1 cellular context compared by ENCODE assay signal in the genomic region with DNA sequence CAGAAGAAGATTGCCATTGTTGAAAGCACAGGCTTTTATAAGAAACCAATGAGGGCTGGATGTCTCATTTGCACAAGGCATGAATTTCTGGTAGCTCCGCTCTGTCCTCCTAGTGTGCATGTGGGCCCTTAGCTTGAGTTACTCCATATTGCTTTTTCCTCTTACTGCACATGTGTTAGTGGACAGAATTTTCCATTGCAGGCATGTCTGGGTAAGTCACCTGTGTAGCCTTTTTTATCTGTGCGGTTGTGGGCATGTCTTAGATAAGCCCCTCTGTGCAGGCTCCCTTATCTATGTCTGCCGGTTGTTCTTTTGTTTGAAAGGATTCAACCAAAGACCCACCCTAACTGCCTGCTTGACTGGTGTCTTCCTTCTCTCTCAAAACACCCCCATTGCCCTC.
TF ChIP-seq lines count a peak whose summit lies in the region.

No MANE protein-coding gene starts in this region.

TF ChIP-seq in K562, 482 proteins besides CTCF, POLR2A, EP300 and RAD21 (continued from another document):
- TF ChIP-seq, protein P1, sequence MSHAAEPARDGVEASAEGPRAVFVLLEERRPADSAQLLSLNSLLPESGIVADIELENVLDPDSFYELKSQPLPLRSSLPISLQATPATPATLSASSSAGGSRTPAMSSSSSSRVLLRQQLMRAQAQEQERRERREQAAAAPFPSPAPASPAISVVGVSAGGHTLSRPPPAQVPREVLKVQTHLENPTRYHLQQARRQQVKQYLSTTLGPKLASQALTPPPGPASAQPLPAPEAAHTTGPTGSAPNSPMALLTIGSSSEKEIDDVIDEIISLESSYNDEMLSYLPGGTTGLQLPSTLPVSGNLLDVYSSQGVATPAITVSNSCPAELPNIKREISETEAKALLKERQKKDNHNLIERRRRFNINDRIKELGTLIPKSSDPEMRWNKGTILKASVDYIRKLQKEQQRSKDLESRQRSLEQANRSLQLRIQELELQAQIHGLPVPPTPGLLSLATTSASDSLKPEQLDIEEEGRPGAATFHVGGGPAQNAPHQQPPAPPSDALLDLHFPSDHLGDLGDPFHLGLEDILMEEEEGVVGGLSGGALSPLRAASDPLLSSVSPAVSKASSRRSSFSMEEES (CRISPR knock-in tag; IDR thresholded peaks at IDR 0.05), result peak; percentile 82
- TF ChIP-seq TRIM28 (IDR thresholded peaks at IDR 0.05) (0 out of 2 replicates have a peak, but pooled peaks have one; percentile 55), PTRF (tag; IDR thresholded peaks at IDR 0.05) (peak; percentile 98), MCM5 (IDR thresholded peaks at IDR 0.05; ENCODE audit: low read depth) (no peak), SRSF3 (IDR thresholded peaks at IDR 0.05; ENCODE audit: insufficient read depth, low read length) (no peak), EZH2 (IDR thresholded peaks at IDR 0.05; ENCODE audit: borderline replicate concordance, low read depth, low read length) (no peak), ZNF175 (CRISPR knock-in tag; IDR thresholded peaks at IDR 0.05; ENCODE audit: low read depth) (peak; percentile 74; the same call in 1 of the 2 replicates), HDAC3 (IDR thresholded peaks at IDR 0.05; ENCODE audit: borderline replicate concordance, partially characterized antibody) (peak; percentile 55), NRF1 (conservative IDR thresholded peaks at IDR 0.05 in 1 of 2, IDR thresholded peaks at IDR 0.05 in 1 of 2) (no peak), ZNF778 (CRISPR knock-in tag; IDR thresholded peaks at IDR 0.05) (no peak), STAT5A (IDR thresholded peaks at IDR 0.05; ENCODE audit: borderline replicate concordance, low read length) (peak; percentile 79), ZKSCAN8 (CRISPR knock-in tag; IDR thresholded peaks at IDR 0.05) (peak; percentile 74), CTBP1 (IDR thresholded peaks at IDR 0.05; ENCODE audit: borderline replicate concordance) (peak; percentile 41), DDX20 (tag; IDR thresholded peaks at IDR 0.05; ENCODE audit: low read depth) (peak; percentile 95)
- TF ChIP-seq, protein P2, sequence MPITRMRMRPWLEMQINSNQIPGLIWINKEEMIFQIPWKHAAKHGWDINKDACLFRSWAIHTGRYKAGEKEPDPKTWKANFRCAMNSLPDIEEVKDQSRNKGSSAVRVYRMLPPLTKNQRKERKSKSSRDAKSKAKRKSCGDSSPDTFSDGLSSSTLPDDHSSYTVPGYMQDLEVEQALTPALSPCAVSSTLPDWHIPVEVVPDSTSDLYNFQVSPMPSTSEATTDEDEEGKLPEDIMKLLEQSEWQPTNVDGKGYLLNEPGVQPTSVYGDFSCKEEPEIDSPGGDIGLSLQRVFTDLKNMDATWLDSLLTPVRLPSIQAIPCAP (CRISPR knock-in tag; IDR thresholded peaks at IDR 0.05; ENCODE audit: borderline replicate concordance), result no peak
- TF ChIP-seq, protein P3, sequence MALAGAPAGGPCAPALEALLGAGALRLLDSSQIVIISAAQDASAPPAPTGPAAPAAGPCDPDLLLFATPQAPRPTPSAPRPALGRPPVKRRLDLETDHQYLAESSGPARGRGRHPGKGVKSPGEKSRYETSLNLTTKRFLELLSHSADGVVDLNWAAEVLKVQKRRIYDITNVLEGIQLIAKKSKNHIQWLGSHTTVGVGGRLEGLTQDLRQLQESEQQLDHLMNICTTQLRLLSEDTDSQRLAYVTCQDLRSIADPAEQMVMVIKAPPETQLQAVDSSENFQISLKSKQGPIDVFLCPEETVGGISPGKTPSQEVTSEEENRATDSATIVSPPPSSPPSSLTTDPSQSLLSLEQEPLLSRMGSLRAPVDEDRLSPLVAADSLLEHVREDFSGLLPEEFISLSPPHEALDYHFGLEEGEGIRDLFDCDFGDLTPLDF (CRISPR knock-in tag; IDR thresholded peaks at IDR 0.05), result no peak
- TF ChIP-seq, protein P4, sequence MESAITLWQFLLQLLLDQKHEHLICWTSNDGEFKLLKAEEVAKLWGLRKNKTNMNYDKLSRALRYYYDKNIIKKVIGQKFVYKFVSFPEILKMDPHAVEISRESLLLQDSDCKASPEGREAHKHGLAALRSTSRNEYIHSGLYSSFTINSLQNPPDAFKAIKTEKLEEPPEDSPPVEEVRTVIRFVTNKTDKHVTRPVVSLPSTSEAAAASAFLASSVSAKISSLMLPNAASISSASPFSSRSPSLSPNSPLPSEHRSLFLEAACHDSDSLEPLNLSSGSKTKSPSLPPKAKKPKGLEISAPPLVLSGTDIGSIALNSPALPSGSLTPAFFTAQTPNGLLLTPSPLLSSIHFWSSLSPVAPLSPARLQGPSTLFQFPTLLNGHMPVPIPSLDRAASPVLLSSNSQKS (CRISPR knock-in tag; IDR thresholded peaks at IDR 0.05), result peak; percentile 96
- TF ChIP-seq, protein P5, sequence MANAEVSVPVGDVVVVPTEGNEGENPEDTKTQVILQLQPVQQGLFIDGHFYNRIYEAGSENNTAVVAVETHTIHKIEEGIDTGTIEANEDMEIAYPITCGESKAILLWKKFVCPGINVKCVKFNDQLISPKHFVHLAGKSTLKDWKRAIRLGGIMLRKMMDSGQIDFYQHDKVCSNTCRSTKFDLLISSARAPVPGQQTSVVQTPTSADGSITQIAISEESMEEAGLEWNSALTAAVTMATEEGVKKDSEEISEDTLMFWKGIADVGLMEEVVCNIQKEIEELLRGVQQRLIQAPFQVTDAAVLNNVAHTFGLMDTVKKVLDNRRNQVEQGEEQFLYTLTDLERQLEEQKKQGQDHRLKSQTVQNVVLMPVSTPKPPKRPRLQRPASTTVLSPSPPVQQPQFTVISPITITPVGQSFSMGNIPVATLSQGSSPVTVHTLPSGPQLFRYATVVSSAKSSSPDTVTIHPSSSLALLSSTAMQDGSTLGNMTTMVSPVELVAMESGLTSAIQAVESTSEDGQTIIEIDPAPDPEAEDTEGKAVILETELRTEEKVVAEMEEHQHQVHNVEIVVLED (CRISPR knock-in tag; IDR thresholded peaks at IDR 0.05), result peak; percentile 60; the same call in 1 of the 2 replicates
- TF ChIP-seq, protein P6, sequence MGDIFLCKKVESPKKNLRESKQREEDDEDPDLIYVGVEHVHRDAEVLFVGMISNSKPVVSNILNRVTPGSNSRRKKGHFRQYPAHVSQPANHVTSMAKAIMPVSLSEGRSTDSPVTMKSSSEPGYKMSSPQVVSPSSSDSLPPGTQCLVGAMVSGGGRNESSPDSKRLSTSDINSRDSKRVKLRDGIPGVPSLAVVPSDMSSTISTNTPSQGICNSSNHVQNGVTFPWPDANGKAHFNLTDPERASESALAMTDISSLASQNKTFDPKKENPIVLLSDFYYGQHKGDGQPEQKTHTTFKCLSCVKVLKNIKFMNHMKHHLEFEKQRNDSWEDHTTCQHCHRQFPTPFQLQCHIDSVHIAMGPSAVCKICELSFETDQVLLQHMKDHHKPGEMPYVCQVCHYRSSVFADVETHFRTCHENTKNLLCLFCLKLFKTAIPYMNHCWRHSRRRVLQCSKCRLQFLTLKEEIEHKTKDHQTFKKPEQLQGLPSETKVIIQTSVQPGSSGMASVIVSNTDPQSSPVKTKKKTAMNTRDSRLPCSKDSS (IDR thresholded peaks at IDR 0.05; ENCODE audit: low read depth, partially characterized antibody), result peak; percentile 79
TF ChIP-seq in K562: peak in this region for 228.
